ENCODE assay signal across 1 cellular context in the genomic region with DNA sequence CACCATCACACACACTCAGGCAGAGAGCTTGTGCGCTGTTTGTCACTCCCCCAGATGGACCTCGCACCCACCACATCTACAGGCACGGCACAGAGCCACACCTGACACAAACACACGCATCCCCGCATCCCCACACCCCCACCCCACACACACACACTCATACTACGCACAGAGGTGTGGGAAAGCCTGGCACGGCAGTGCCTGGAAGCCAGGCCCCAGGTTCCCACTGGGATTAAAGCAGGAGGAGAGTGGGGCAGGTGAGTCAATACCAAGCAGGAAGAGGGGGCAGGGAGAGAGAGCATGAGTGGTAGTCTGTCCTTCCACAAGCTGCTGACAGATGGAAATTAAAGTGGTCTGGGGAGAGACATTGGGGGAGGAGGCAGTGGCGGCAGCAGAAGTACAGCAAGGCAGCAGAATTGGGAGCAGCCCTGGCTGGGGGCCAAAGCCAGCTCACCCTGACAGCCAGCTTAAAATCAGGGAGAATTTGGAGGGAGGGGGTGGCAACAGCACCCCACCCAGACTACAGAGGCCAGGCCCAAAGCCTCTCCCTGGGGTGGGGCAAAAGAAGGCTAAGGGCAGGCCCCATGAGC.
TF ChIP-seq lines count a peak whose summit lies in the region.

No MANE protein-coding gene starts in this region.

TF ChIP-seq in SK-N-SH treated with all-trans-retinoic acid at 6 μM for 48 hours, 23 proteins besides CTCF, POLR2A, EP300 and RAD21 (continued from another document):
- TF ChIP-seq OSR1 (CRISPR knock-in tag; IDR thresholded peaks at IDR 0.05) (no peak), ZNF565 (CRISPR knock-in tag; conservative IDR thresholded peaks at IDR 0.05; ENCODE audit: low read depth) (no peak), CSDC2 (CRISPR knock-in tag; IDR thresholded peaks at IDR 0.05) (no peak), PATZ1 (CRISPR knock-in tag; IDR thresholded peaks at IDR 0.05; ENCODE audit: borderline replicate concordance) (no peak)
TF ChIP-seq in SK-N-SH treated with all-trans-retinoic acid at 6 μM for 48 hours: peak in this region for 0.
